24 cellular contexts compared by ENCODE assay signal in the genomic region with DNA sequence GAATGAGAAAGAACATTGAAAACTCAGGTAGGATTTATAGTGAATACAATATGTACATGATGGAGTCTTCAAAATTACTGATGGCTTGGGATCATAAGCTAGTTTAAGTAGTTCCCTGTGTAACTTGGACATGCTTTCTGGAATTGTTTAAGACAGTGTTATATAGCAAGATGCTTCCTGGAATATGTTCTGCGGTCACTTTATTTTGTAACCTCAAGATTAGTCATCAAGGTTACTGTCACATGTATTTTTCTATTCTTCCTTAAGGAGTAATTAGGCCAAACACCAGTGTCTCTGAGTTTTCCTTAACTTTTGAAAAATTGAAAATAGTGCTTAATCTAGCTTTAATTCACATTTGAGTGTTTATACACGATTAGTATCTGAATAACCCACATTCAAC.
"Had no signal": no experiment of that assay in that cellular context is flagged by ENCODE, and none has a peak within 500 bp of the region (broad histone marks: within the 10 kb centered on the region; RNA-seq: fewer than 3 reads in every experiment).

No MANE protein-coding gene starts in this region.

- H3K36me3 Mint-ChIP-seq: activated naive CD8-positive, alpha-beta T cell; brain; T-cell had no signal

- H3K9me3 Mint-ChIP-seq: activated CD4-positive, alpha-beta T cell treated with anti-CD3 and anti-CD28 coated beads, Interleukin-2, amount 10 ng/mL, durations not matched to agents 7 days and 5 days; activated T-helper 17 cell treated with anti-CD3 and anti-CD28 coated beads, Interleukin-2, amount 50 U/mL, for 72 hours; T-cell had no signal

- ATAC-seq: activated T-helper 17 cell treated with anti-CD3 and anti-CD28 coated beads, Interleukin-2, amount 50 U/mL, for 72 hours; Right ventricle myocardium inferior; T-cell had no signal

- H3K4me1 Mint-ChIP-seq: activated CD4-positive, alpha-beta memory T cell treated with anti-CD3 and anti-CD28 coated beads, Interleukin-2, amount 10 ng/mL, durations not matched to agents 7 days and 5 days; activated CD4-positive, alpha-beta T cell treated with anti-CD3 and anti-CD28 coated beads, Interleukin-2, amount 10 ng/mL, durations not matched to agents 7 days and 5 days; activated T-helper 17 cell treated with anti-CD3 and anti-CD28 coated beads, Interleukin-2, amount 50 U/mL, for 72 hours; central memory CD8-positive, alpha-beta T cell; T-cell had no signal

- H3K4me3 Mint-ChIP-seq: activated CD4-positive, alpha-beta memory T cell treated with anti-CD3 and anti-CD28 coated beads, Interleukin-2, amount 10 ng/mL, durations not matched to agents 7 days and 5 days; activated CD4-positive, alpha-beta T cell treated with anti-CD3 and anti-CD28 coated beads, Interleukin-2, amount 10 ng/mL, durations not matched to agents 7 days and 5 days; activated naive CD4-positive, alpha-beta T cell treated with anti-CD3 and anti-CD28 coated beads for 36 hours; activated naive CD8-positive, alpha-beta T cell; activated T-helper 17 cell treated with anti-CD3 and anti-CD28 coated beads, Interleukin-2, amount 50 U/mL, for 72 hours; brain; central memory CD8-positive, alpha-beta T cell; T-cell had no signal

- H3K27ac Mint-ChIP-seq: activated CD4-positive, alpha-beta memory T cell treated with anti-CD3 and anti-CD28 coated beads, Interleukin-2, amount 10 ng/mL, durations not matched to agents 7 days and 5 days; activated CD4-positive, alpha-beta T cell treated with anti-CD3 and anti-CD28 coated beads, Interleukin-2, amount 10 ng/mL, durations not matched to agents 7 days and 5 days; activated naive CD4-positive, alpha-beta T cell treated with anti-CD3 and anti-CD28 coated beads for 36 hours; activated naive CD8-positive, alpha-beta T cell; activated T-helper 17 cell treated with anti-CD3 and anti-CD28 coated beads, Interleukin-2, amount 50 U/mL, for 72 hours; brain; T-cell had no signal

- H3K27me3 Mint-ChIP-seq: activated CD4-positive, alpha-beta memory T cell treated with anti-CD3 and anti-CD28 coated beads, Interleukin-2, amount 10 ng/mL, durations not matched to agents 7 days and 5 days; activated CD4-positive, alpha-beta T cell treated with anti-CD3 and anti-CD28 coated beads, Interleukin-2, amount 10 ng/mL, durations not matched to agents 7 days and 5 days; activated T-helper 17 cell treated with anti-CD3 and anti-CD28 coated beads, Interleukin-2, amount 50 U/mL, for 72 hours; brain; central memory CD8-positive, alpha-beta T cell; T-cell had no signal

- DNase-seq: activated CD4-positive, alpha-beta memory T cell treated with anti-CD3 and anti-CD28 coated beads, Interleukin-2, amount 10 ng/mL, durations not matched to agents 7 days and 5 days; activated CD4-positive, alpha-beta T cell treated with anti-CD3 and anti-CD28 coated beads, Interleukin-2, amount 10 ng/mL, durations not matched to agents 7 days and 5 days; activated CD4-positive, CD25-positive, alpha-beta regulatory T cell; activated gamma-delta T cell; activated naive CD4-positive, alpha-beta T cell treated with anti-CD3 and anti-CD28 coated beads for 36 hours; activated T-cell treated with anti-CD3 and anti-CD28 coated beads for 4 hours; activated T-cell treated with anti-CD3 and anti-CD28 coated beads, Interleukin-2, amount 50 U/mL, for 48 hours; amygdala; NCI-H1105; NCI-H1436; NCI-H187; NCI-H2081; NCI-H510A treated with DMSO at 0.1 percent for 48 hours; NCI-H69; NK-92 treated with Interleukin-12 subunit alpha and Interleukin-12 subunit beta, amount 100 ng/mL, for 24 hours; RPMI8226; T-cell; T-helper 2 cell; T1000 had no signal
